In the genomic region with DNA sequence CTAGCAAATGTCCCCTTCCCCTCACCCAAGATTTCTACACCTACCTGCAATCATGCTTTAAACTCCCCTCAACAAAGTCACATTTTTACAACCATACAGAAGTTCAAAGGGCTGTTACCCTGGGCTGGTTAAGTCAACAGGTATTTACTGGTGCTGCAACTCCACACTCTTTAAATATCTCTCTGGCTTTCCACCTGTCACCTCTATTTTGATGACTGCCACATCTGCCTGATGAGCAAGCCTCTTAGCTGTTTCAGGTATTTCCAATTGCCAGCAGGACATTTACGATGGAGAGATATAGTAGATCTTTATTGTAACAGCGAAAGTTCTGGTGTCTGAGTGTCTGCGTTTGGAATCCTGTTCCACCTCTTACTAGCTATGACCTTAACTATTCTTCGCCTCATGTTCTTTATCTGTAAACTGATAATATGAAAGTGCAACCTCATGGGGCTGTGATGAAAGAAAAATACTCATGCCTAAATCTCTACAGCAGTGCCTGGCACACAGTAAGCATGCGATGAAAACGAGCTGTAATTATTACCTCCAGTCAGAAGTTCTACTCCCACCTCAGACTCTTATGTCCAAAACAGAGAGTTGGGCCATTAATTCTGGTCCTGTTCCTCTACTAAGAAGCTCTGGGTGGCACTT, we compare ENCODE assay signal across 2 cellular contexts.
TF ChIP-seq lines count a peak whose summit lies in the region.

No MANE protein-coding gene starts in this region.

TF ChIP-seq in GM23338, 12 proteins besides CTCF, POLR2A, EP300 and RAD21:
- TF ChIP-seq POLR2AphosphoS5 (IDR thresholded peaks at IDR 0.05; ENCODE audit: low read depth): no peak
- TF ChIP-seq, protein P1, sequence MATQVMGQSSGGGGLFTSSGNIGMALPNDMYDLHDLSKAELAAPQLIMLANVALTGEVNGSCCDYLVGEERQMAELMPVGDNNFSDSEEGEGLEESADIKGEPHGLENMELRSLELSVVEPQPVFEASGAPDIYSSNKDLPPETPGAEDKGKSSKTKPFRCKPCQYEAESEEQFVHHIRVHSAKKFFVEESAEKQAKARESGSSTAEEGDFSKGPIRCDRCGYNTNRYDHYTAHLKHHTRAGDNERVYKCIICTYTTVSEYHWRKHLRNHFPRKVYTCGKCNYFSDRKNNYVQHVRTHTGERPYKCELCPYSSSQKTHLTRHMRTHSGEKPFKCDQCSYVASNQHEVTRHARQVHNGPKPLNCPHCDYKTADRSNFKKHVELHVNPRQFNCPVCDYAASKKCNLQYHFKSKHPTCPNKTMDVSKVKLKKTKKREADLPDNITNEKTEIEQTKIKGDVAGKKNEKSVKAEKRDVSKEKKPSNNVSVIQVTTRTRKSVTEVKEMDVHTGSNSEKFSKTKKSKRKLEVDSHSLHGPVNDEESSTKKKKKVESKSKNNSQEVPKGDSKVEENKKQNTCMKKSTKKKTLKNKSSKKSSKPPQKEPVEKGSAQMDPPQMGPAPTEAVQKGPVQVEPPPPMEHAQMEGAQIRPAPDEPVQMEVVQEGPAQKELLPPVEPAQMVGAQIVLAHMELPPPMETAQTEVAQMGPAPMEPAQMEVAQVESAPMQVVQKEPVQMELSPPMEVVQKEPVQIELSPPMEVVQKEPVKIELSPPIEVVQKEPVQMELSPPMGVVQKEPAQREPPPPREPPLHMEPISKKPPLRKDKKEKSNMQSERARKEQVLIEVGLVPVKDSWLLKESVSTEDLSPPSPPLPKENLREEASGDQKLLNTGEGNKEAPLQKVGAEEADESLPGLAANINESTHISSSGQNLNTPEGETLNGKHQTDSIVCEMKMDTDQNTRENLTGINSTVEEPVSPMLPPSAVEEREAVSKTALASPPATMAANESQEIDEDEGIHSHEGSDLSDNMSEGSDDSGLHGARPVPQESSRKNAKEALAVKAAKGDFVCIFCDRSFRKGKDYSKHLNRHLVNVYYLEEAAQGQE (IDR thresholded peaks at IDR 0.05; ENCODE audit: unreplicated experiment): no peak
- TF ChIP-seq CREB1 (CRISPR knock-in tag; IDR thresholded peaks at IDR 0.05; ENCODE audit: low read depth): no peak
- no peak for TF ChIP-seq JUNB (IDR thresholded peaks at IDR 0.05; ENCODE audit: unreplicated experiment)
- no peak for TF ChIP-seq EZH2 (IDR thresholded peaks at IDR 0.05; ENCODE audit: low read depth, unreplicated experiment)
TF ChIP-seq in GM23338: peak in this region for 0.

TF ChIP-seq in H1, 55 proteins besides CTCF, POLR2A, EP300 and RAD21:
- TF ChIP-seq RNF2 (IDR thresholded peaks at IDR 0.05; ENCODE audit: borderline replicate concordance, low read depth, low read length, missing control alignments, poor library complexity, severe bottlenecking) (no peak), SAP30 (IDR thresholded peaks at IDR 0.05; ENCODE audit: insufficient read depth, insufficient replicate concordance, low read length) (no peak), CBX8 (IDR thresholded peaks at IDR 0.05; ENCODE audit: borderline replicate concordance, low read depth, low read length) (no peak), SUZ12 (IDR thresholded peaks at IDR 0.05; ENCODE audit: low read length) (no peak), SIN3A (conservative IDR thresholded peaks at IDR 0.05 in 1 of 2, IDR thresholded peaks at IDR 0.05 in 1 of 2; ENCODE audit: low read depth in 1 of 2, low read length in 2 of 2) (no peak), MAFK (IDR thresholded peaks at IDR 0.05; ENCODE audit: low read depth, low read length) (no peak), JUN (IDR thresholded peaks at IDR 0.05; ENCODE audit: low read depth, low read length) (no peak), BRCA1 (IDR thresholded peaks at IDR 0.05; ENCODE audit: low read depth, low read length) (no peak), SP1 (IDR thresholded peaks at IDR 0.05; ENCODE audit: low read depth, low read length) (no peak), CHD2 (IDR thresholded peaks at IDR 0.05; ENCODE audit: low read length) (no peak), CEBPB (IDR thresholded peaks at IDR 0.05; ENCODE audit: low read depth, low read length) (no peak), EGR1 (IDR thresholded peaks at IDR 0.05; ENCODE audit: borderline replicate concordance, low read depth, low read length) (no peak), CHD7 (IDR thresholded peaks at IDR 0.05; ENCODE audit: insufficient replicate concordance, low read length) (no peak)
- TF ChIP-seq, protein P2, sequence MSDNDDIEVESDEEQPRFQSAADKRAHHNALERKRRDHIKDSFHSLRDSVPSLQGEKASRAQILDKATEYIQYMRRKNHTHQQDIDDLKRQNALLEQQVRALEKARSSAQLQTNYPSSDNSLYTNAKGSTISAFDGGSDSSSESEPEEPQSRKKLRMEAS (IDR thresholded peaks at IDR 0.05): no peak
